Comparison of ENCODE assay signal across 20 cellular contexts in genomic region chr1:119394085-119394484, GRCh38. TPM values are rescaled to one million over a fixed set of nuclear protein-coding genes. Genes with fewer than 3 reads are reported as not detected.
A peak's percentile ranks its signal among the peaks of the same experiment; 100 is the strongest.
DNase-seq lines count a peak whose midpoint lies in the region; ATAC-seq and TF ChIP-seq lines count a peak whose summit lies in the region.
"Had no signal": no experiment of that assay in that cellular context is flagged by ENCODE, and none has a peak within 500 bp of the region (broad histone marks: within the 10 kb centered on the region; RNA-seq: fewer than 3 reads in every experiment).

No MANE protein-coding gene starts in this region.

- H3K36me3 ChIP-seq in liver (ENCODE audit: control insufficient read depth in 4 of 4, insufficient read depth in 3 of 4, low read depth in 1 of 4, low read length in 3 of 4) (peaks cover 0 to 23% (median 3%) of the 10 kb centered on the region in 4 donors), mucosa of rectum (ENCODE audit: control insufficient read depth in 2 of 2, insufficient read depth in 2 of 2, low read length in 2 of 2) (no peaks in the 10 kb centered on the region)

- H3K4me1 ChIP-seq in liver (ENCODE audit: control insufficient read depth in 4 of 4, insufficient read depth in 4 of 4, low read length in 3 of 4) (peaks cover 10 to 46% (median 17%) of the 10 kb centered on the region in 4 donors), mucosa of rectum (ENCODE audit: control insufficient read depth in 2 of 2, insufficient read depth in 2 of 2, low read length in 2 of 2) (peaks cover 6 to 14% of the 10 kb centered on the region in 2 donors)

- intact Hi-C loops in left colon (cut with DNase I, micrococcal nuclease), result no loop called here

- H3K27me3 ChIP-seq in liver (ENCODE audit: control insufficient read depth in 4 of 4, insufficient read depth in 4 of 4, low read length in 3 of 4) (no peaks in the 10 kb centered on the region), mucosa of rectum (ENCODE audit: control insufficient read depth in 2 of 2, insufficient read depth in 2 of 2, low read length in 2 of 2) (no peaks in the 10 kb centered on the region)

- WGBS in liver, result 32% methylated on average over 1 of the region's 1 CpG

- peak in 1 of 2 donors; percentile 27 for TF ChIP-seq RAD21 in liver (IDR thresholded peaks at IDR 0.05)

- H3K4me3 ChIP-seq in liver (ENCODE audit: low read depth in 1 of 3, low read length in 3 of 3) (no peak overlapping the region), mucosa of rectum (ENCODE audit: low read length in 2 of 2) (no peak overlapping the region)
- H3K4me3 ChIP-seq: GM23338 had no signal

- H3K27ac ChIP-seq in liver (ENCODE audit: low read depth in 1 of 2, low read length in 2 of 2), result no peak overlapping the region
- peak overlapping the region; percentile 28 to 50 for H3K27ac ChIP-seq in mucosa of rectum (ENCODE audit: low read depth in 2 of 2, low read length in 2 of 2)

- TF ChIP-seq CTCF in liver (IDR thresholded peaks at IDR 0.05; ENCODE audit: low read depth, low read length, missing input control), result no peak

- DNase-seq in left colon, result peak; percentile 28 to 44
- no peak for DNase-seq in activated CD4-positive, alpha-beta T cell treated with anti-CD3 and anti-CD28 coated beads, Interleukin-2, amount 50 U/mL, for 1 hour
- DNase-seq: C1 segment of cervical spinal cord; CD4-positive, alpha-beta memory T cell; DMS 273 treated with DMSO at 0.1 percent for 48 hours; DMS79; EL; GF-D8; H9 had no signal

- peak; percentile 85 for ATAC-seq in left colon
- no peak for ATAC-seq in HG03097 (IDR thresholded peaks at IDR 0.05; ENCODE audit: low FRiP score, unreplicated experiment)
- no peak for ATAC-seq in HG03196 (IDR thresholded peaks at IDR 0.05; ENCODE audit: unreplicated experiment)
- no peak for ATAC-seq in HG03469 (IDR thresholded peaks at IDR 0.05; ENCODE audit: unreplicated experiment)
- ATAC-seq: GM23338, HCT116 had no signal

- H3K9ac ChIP-seq in liver (ENCODE audit: low read depth in 1 of 2, low read length in 2 of 2), result no peak overlapping the region
- no peak overlapping the region for H3K9ac ChIP-seq in mucosa of rectum (ENCODE audit: low read depth in 1 of 2, low read length in 2 of 2)

- H3K9me3 ChIP-seq in liver (ENCODE audit: control insufficient read depth in 4 of 4, low read length in 3 of 4) (no peaks in the 10 kb centered on the region), mucosa of rectum (ENCODE audit: control insufficient read depth in 2 of 2, low read length in 2 of 2) (no peaks in the 10 kb centered on the region)

TF ChIP-seq in liver, 16 proteins besides CTCF, POLR2A, EP300 and RAD21:
- TF ChIP-seq RXRA (IDR thresholded peaks at IDR 0.05), result no peak
- no peak for TF ChIP-seq REST (IDR thresholded peaks at IDR 0.05)
- no peak for TF ChIP-seq EGR1 (IDR thresholded peaks at IDR 0.05; ENCODE audit: low read depth in 2 of 2)
- TF ChIP-seq FOXA1 (IDR thresholded peaks at IDR 0.05), result no peak
- TF ChIP-seq HNF4A (conservative IDR thresholded peaks at IDR 0.05), result peak; percentile 79 to 81
- TF ChIP-seq ZBTB33 (IDR thresholded peaks at IDR 0.05), result no peak
- TF ChIP-seq TAF1 (conservative IDR thresholded peaks at IDR 0.05), result no peak
- no peak for TF ChIP-seq ATF3 (IDR thresholded peaks at IDR 0.05)
- TF ChIP-seq FOXA2 (IDR thresholded peaks at IDR 0.05), result no peak
- TF ChIP-seq YY1 (IDR thresholded peaks at IDR 0.05), result no peak
- TF ChIP-seq SP1 (IDR thresholded peaks at IDR 0.05), result peak; percentile 27
- no peak for TF ChIP-seq JUND (IDR thresholded peaks at IDR 0.05)
- no peak for TF ChIP-seq MAX (IDR thresholded peaks at IDR 0.05)
- TF ChIP-seq HNF4G (IDR thresholded peaks at IDR 0.05), result peak; percentile 29
- TF ChIP-seq NR2F2 (IDR thresholded peaks at IDR 0.05), result no peak
- no peak for TF ChIP-seq GABPA (IDR thresholded peaks at IDR 0.05 in 1 of 2, conservative IDR thresholded peaks at IDR 0.05 in 1 of 2)

RNA-seq across cellular contexts. Expression of gene HSD3B2, which starts 20.9 kb away (rescaled TPM):
- total RNA-seq in left colon, result 10 to 100 TPM in 1 of 2 donors, 1 to 10 TPM in 1; 3.2 to 16.6 TPM
- under 1 TPM in 1 of 2 donors, not detected in 1; 0.25 TPM for total RNA-seq in liver
- polyA plus RNA-seq in liver, result under 1 TPM; 0.14 to 0.18 TPM
- total RNA-seq: A172; A673; CD4-positive, alpha-beta memory T cell; GM23338; H4; H9 had no signal
- polyA plus RNA-seq: BJ; CD4-positive, alpha-beta memory T cell; GM23338 had no signal

RNA-seq across cellular contexts. Expression of gene HAO2, which starts 25.5 kb away (rescaled TPM):
- total RNA-seq in left colon (not detected), liver (100 to 1,000 TPM in 1 of 2 donors, 1 to 10 TPM in 1; 8.2 to 377 TPM)
- polyA plus RNA-seq in liver, result 100 to 1,000 TPM in 1 of 2 donors, 10 to 100 TPM in 1; 64.1 to 236 TPM
- total RNA-seq: A172; A673; CD4-positive, alpha-beta memory T cell; GM23338; H4 had no signal
- polyA plus RNA-seq: BJ; CD4-positive, alpha-beta memory T cell; GM23338 had no signal

Comparison
In these comparisons a context has a peak if more than half of its experiments do, and no peak if none do; other contexts are left out.
1. H3K27ac ChIP-seq: peak in mucosa of rectum (2 of 2); none in liver (0 of 2).
2. RNA of gene HAO2, which starts 25.5 kb away (total RNA-seq): 8.2 to 377 TPM in liver; not detected in left colon; every median in the first group is over 4 times any median in the second.